In genomic region chr17:66191607-66192377, GRCh38 we compare ENCODE assay signal across 8 cellular contexts.
DNase-seq lines count a peak whose midpoint lies in the region; ATAC-seq lines count a peak whose summit lies in the region.

CEP112 (minus strand) TSS chr17:66192133.

- DNase-seq in SIG-M5 treated with dmso at 0.1 percent for 504 hours (lab: John Stamatoyannopoulos, UW; ENCODE audit: unreplicated experiment) (peak; percentile 65), SIG-M5 (lab: John Stamatoyannopoulos, UW) (no peak), NCI-H748 treated with DMSO at 0.1 percent for 48 hours (lab: John Stamatoyannopoulos, UW) (peak; percentile 83), medulla oblongata (ENCODE audit: extremely low spot score) (peak; percentile 13)
- peak; percentile 93 for DNase-seq in activated CD8-positive, alpha-beta memory T cell treated with anti-CD3 and anti-CD28 coated beads for 24 hours
- peak; percentile 84 to 96 (median 85) for DNase-seq in effector memory CD4-positive, alpha-beta T cell
- peak; percentile 61 to 75 (median 72) for DNase-seq in stimulated activated CD4-positive, alpha-beta T cell treated with anti-CD3 and anti-CD28 coated beads, TNF-alpha, amount 100 ng/mL, for 48 hours (ENCODE audit: low read depth in 3 of 3)

- peak; percentile 55 for ATAC-seq in HG03460 (IDR thresholded peaks at IDR 0.05; ENCODE audit: unreplicated experiment)

- peak within 1 kb of the TSS; percentile 80 for H3K4me3 ChIP-seq in effector memory CD4-positive, alpha-beta T cell (ENCODE audit: insufficient read depth, low read depth, low read length, poor library complexity, severe bottlenecking)

- no peaks in the 10 kb centered on the region for H3K36me3 ChIP-seq in effector memory CD4-positive, alpha-beta T cell (ENCODE audit: control insufficient read depth, insufficient read depth, low read length)

- H3K9me3 ChIP-seq in effector memory CD4-positive, alpha-beta T cell (ENCODE audit: control insufficient read depth, low read length): no peaks in the 10 kb centered on the region

- peak within 1 kb of the TSS; percentile 65 for H3K27ac ChIP-seq in effector memory CD4-positive, alpha-beta T cell (ENCODE audit: insufficient read depth, low read length, poor library complexity, severe bottlenecking)

- H3K27me3 ChIP-seq in effector memory CD4-positive, alpha-beta T cell (replicated peaks; ENCODE audit: control insufficient read depth, insufficient read depth, low read length, poor library complexity, severe bottlenecking): no peaks in the 10 kb centered on the region

- H3K4me1 ChIP-seq in effector memory CD4-positive, alpha-beta T cell (ENCODE audit: control insufficient read depth, insufficient read depth, low read length, poor library complexity, severe bottlenecking): peaks cover 6% of the 10 kb centered on the region
